27 cellular contexts compared by ENCODE assay signal in genomic region chr4:87166296-87166854, GRCh38.
"Had no signal": no experiment of that assay in that cellular context is flagged by ENCODE, and none has a peak within 500 bp of the region (broad histone marks: within the 10 kb centered on the region; RNA-seq: fewer than 3 reads in every experiment).

No MANE protein-coding gene starts in this region.

- H3K4me1 ChIP-seq: left lung, pancreas, prostate gland, spleen, tibial nerve, uterus had no signal

- H3K27me3 Mint-ChIP-seq: naive B cell; natural killer cell treated with Interleukin-12 subunit alpha and Interleukin-12 subunit beta and Interleukin-15 and Interleukin-18, amount 100 ng/mL, for 72 hours; stimulated activated memory B cell treated with anti-CD40 and anti-IgM and Interleukin-4, amounts not matched to agents 10 μg/mL and 1 μg/mL and 100 μg/mL, for 72 hours; stimulated activated naive CD8-positive, alpha-beta T cell treated with anti-CD3 and anti-CD28 coated beads, Interleukin-15, amount 100 ng/mL, for 72 hours; type B pancreatic cell had no signal

- H3K9me3 ChIP-seq: left lung, pancreas, prostate gland, spleen, tibial nerve, uterus had no signal

- H3K36me3 Mint-ChIP-seq: natural killer cell treated with Interleukin-12 subunit alpha and Interleukin-12 subunit beta and Interleukin-15 and Interleukin-18, amount 100 ng/mL, for 72 hours had no signal

- H3K9me3 Mint-ChIP-seq: immature natural killer cell; mesothelial cell of epicardium; naive B cell; natural killer cell treated with Interleukin-12 subunit alpha and Interleukin-12 subunit beta and Interleukin-15 and Interleukin-18, amount 100 ng/mL, for 72 hours; stimulated activated memory B cell treated with anti-CD40 and anti-IgM and Interleukin-4, amounts not matched to agents 10 μg/mL and 1 μg/mL and 100 μg/mL, for 72 hours; stimulated activated naive CD8-positive, alpha-beta T cell treated with anti-CD3 and anti-CD28 coated beads, Interleukin-15, amount 100 ng/mL, for 72 hours; type B pancreatic cell had no signal

- H3K4me3 Mint-ChIP-seq: immature natural killer cell; mesothelial cell of epicardium; natural killer cell treated with Interleukin-12 subunit alpha and Interleukin-12 subunit beta and Interleukin-15 and Interleukin-18, amount 100 ng/mL, for 72 hours; stimulated activated memory B cell treated with anti-CD40 and anti-IgM and Interleukin-4, amounts not matched to agents 10 μg/mL and 1 μg/mL and 100 μg/mL, for 72 hours; stimulated activated naive CD8-positive, alpha-beta T cell treated with anti-CD3 and anti-CD28 coated beads, Interleukin-15, amount 100 ng/mL, for 72 hours; type B pancreatic cell had no signal

- DNase-seq: hypothalamus; immature natural killer cell; kidney; left colon; mesendoderm; naive B cell; nucleus accumbens; pancreas; posterior cingulate gyrus; retina; right cardiac atrium; spleen; stimulated activated CD4-positive, alpha-beta T cell treated with anti-CD3 and anti-CD28 coated beads, Interleukin-4, amount 100 ng/mL, for 24 hours; stimulated activated naive CD4-positive, alpha-beta T cell treated with Interleukin-2 at 50 U/mL for 16 hours; stimulated activated naive CD8-positive, alpha-beta T cell treated with anti-CD3 and anti-CD28 coated beads, Interleukin-15, amount 100 ng/mL, for 72 hours; substantia nigra; uterus had no signal

- ATAC-seq: left colon; left lung; natural killer cell treated with Interleukin-12 subunit alpha and Interleukin-12 subunit beta and Interleukin-15 and Interleukin-18, amount 100 ng/mL, for 72 hours; pancreas; right cardiac atrium; sciatic nerve; stimulated activated memory B cell treated with anti-CD40 and anti-IgM and Interleukin-4, amounts not matched to agents 10 μg/mL and 1 μg/mL and 100 μg/mL, for 72 hours; stimulated activated naive CD8-positive, alpha-beta T cell treated with anti-CD3 and anti-CD28 coated beads, Interleukin-15, amount 100 ng/mL, for 72 hours had no signal

- H3K36me3 ChIP-seq: pancreas, prostate gland, uterus had no signal

- H3K27ac Mint-ChIP-seq: immature natural killer cell; mesothelial cell of epicardium; natural killer cell treated with Interleukin-12 subunit alpha and Interleukin-12 subunit beta and Interleukin-15 and Interleukin-18, amount 100 ng/mL, for 72 hours; stimulated activated memory B cell treated with anti-CD40 and anti-IgM and Interleukin-4, amounts not matched to agents 10 μg/mL and 1 μg/mL and 100 μg/mL, for 72 hours; stimulated activated naive CD8-positive, alpha-beta T cell treated with anti-CD3 and anti-CD28 coated beads, Interleukin-15, amount 100 ng/mL, for 72 hours; type B pancreatic cell had no signal

- H3K27ac ChIP-seq: left lung, pancreas, prostate gland, skin epidermis, spleen, tibial nerve, uterus had no signal

- H3K4me1 Mint-ChIP-seq: immature natural killer cell; mesothelial cell of epicardium; naive B cell; stimulated activated memory B cell treated with anti-CD40 and anti-IgM and Interleukin-4, amounts not matched to agents 10 μg/mL and 1 μg/mL and 100 μg/mL, for 72 hours; stimulated activated naive CD8-positive, alpha-beta T cell treated with anti-CD3 and anti-CD28 coated beads, Interleukin-15, amount 100 ng/mL, for 72 hours had no signal

- H3K27me3 ChIP-seq: left lung, pancreas, spleen, tibial nerve, uterus had no signal

- H3K4me3 ChIP-seq: left lung, lung, pancreas, prostate gland, skin epidermis, spleen, tibial nerve, uterus had no signal
